17 cellular contexts compared by ENCODE assay signal in the genomic region with DNA sequence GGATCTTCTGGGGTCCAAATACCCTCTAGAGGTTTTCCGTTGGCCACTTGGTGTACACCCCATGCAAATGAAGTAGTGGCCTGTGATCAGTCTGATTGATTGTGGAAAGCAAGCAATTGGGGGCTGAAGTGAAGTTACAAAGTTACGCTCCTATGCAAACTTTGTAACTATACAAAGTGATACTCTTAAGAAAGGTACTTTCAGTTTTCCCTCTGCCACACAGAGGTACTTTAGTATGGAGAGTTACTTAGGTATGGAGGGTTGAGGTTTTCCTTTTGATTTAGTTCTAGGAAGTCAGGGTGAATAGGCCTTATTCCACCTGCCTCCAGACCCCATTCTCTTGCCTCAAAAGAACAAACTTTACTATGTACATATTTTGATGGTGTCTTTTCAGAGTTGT. TPM values are rescaled to one million over a fixed set of nuclear protein-coding genes. Genes with fewer than 3 reads are reported as not detected.
DNase-seq lines count a peak whose midpoint lies in the region; ATAC-seq and TF ChIP-seq lines count a peak whose summit lies in the region.
"Had no signal": no experiment of that assay in that cellular context is flagged by ENCODE, and none has a peak within 500 bp of the region (broad histone marks: within the 10 kb centered on the region; RNA-seq: fewer than 3 reads in every experiment).

No MANE protein-coding gene starts in this region.

- POLR2A ChIA-PET in activated CD4-positive, alpha-beta T cell treated with anti-CD3 and anti-CD28 coated beads, Interleukin-2, amount 10 ng/mL, durations not matched to agents 7 days and 5 days (lab: Charles Lee), result no interaction called here
- POLR2A ChIA-PET in activated B cell treated with CpG ODN at 0.5 μM for 24 hours (lab: Charles Lee), result no interaction called here

- H3K27ac ChIP-seq in foreskin keratinocyte, result no peak overlapping the region
- H3K27ac ChIP-seq: C4-2B, heart right ventricle had no signal

- H3K27ac Mint-ChIP-seq in activated CD4-positive, alpha-beta T cell treated with anti-CD3 and anti-CD28 coated beads, Interleukin-2, amount 10 ng/mL, durations not matched to agents 24 days and 14 days, result no peak overlapping the region
- H3K27ac Mint-ChIP-seq in activated CD4-positive, alpha-beta T cell treated with anti-CD3 and anti-CD28 coated beads, Interleukin-2, amount 10 ng/mL, durations not matched to agents 7 days and 5 days, result no peak overlapping the region
- H3K27ac Mint-ChIP-seq in activated B cell treated with CpG ODN at 0.5 μM for 24 hours (peak overlapping the region; percentile 16), natural killer cell (peak overlapping the region; percentile 50 to 66)
- H3K27ac Mint-ChIP-seq: GM23338 had no signal

- peaks cover 6% of the 10 kb centered on the region for H3K4me1 ChIP-seq in foreskin keratinocyte

- peak overlapping the region; percentile 32 for H3K4me3 Mint-ChIP-seq in activated CD4-positive, alpha-beta T cell treated with anti-CD3 and anti-CD28 coated beads, Interleukin-2, amount 10 ng/mL, durations not matched to agents 24 days and 14 days
- no peak overlapping the region for H3K4me3 Mint-ChIP-seq in activated CD4-positive, alpha-beta T cell treated with anti-CD3 and anti-CD28 coated beads, Interleukin-2, amount 10 ng/mL, durations not matched to agents 7 days and 5 days
- H3K4me3 Mint-ChIP-seq in activated B cell treated with CpG ODN at 0.5 μM for 24 hours (peak overlapping the region; percentile 19), natural killer cell (no peak overlapping the region)
- H3K4me3 Mint-ChIP-seq: GM23338 had no signal

- H3K27me3 ChIP-seq in foreskin keratinocyte, result no peaks in the 10 kb centered on the region
- H3K27me3 ChIP-seq: heart right ventricle had no signal

- CTCF ChIA-PET in activated CD4-positive, alpha-beta T cell treated with anti-CD3 and anti-CD28 coated beads, Interleukin-2, amount 10 ng/mL, durations not matched to agents 7 days and 5 days (lab: Charles Lee), result no interaction called here
- CTCF ChIA-PET in activated B cell treated with CpG ODN at 0.5 μM for 24 hours (lab: Charles Lee), result no interaction called here

- intact Hi-C loops in activated CD4-positive, alpha-beta T cell treated with anti-CD3 and anti-CD28 coated beads, Interleukin-2, amount 10 ng/mL, durations not matched to agents 24 days and 14 days (cut with micrococcal nuclease), result no loop called here
- intact Hi-C loops in activated B cell treated with CpG ODN at 0.5 μM for 24 hours (cut with micrococcal nuclease) (no loop called here), natural killer cell (cut with micrococcal nuclease) (no loop called here)

- H3K4me1 Mint-ChIP-seq in activated CD4-positive, alpha-beta T cell treated with anti-CD3 and anti-CD28 coated beads, Interleukin-2, amount 10 ng/mL, durations not matched to agents 24 days and 14 days, result peaks cover 26% of the 10 kb centered on the region
- peaks cover 28% of the 10 kb centered on the region for H3K4me1 Mint-ChIP-seq in activated CD4-positive, alpha-beta T cell treated with anti-CD3 and anti-CD28 coated beads, Interleukin-2, amount 10 ng/mL, durations not matched to agents 7 days and 5 days
- peaks cover 63% of the 10 kb centered on the region for H3K4me1 Mint-ChIP-seq in activated B cell treated with CpG ODN at 0.5 μM for 24 hours
- H3K4me1 Mint-ChIP-seq in natural killer cell, result peaks cover 41 to 48% of the 10 kb centered on the region in 2 donors

- peak; percentile 32 for ATAC-seq in GM21529 (IDR thresholded peaks at IDR 0.05; ENCODE audit: unreplicated experiment)
- ATAC-seq in activated B cell treated with CpG ODN at 0.5 μM for 24 hours (ENCODE audit: low read depth), result no peak
- no peak for ATAC-seq in natural killer cell
- ATAC-seq in foreskin keratinocyte, result no peak
- ATAC-seq: GM23338 had no signal

- TF ChIP-seq CTCF in activated B cell treated with CpG ODN at 0.5 μM for 24 hours (IDR thresholded peaks at IDR 0.05) (no peak), natural killer cell (IDR thresholded peaks at IDR 0.05) (no peak), foreskin keratinocyte (conservative IDR thresholded peaks at IDR 0.05) (no peak)

- no peak for DNase-seq in activated CD4-positive, alpha-beta T cell treated with anti-CD3 and anti-CD28 coated beads, Interleukin-2, amount 10 ng/mL, durations not matched to agents 24 days and 14 days
- no peak for DNase-seq in activated CD4-positive, alpha-beta T cell treated with anti-CD3 and anti-CD28 coated beads, Interleukin-2, amount 10 ng/mL, durations not matched to agents 7 days and 5 days
- DNase-seq in activated B cell treated with CpG ODN at 0.5 μM for 24 hours (no peak), natural killer cell (no peak), NCI-H1417 (lab: John Stamatoyannopoulos, UW) (no peak), foreskin keratinocyte (no peak), EL (no peak)
- DNase-seq: activated CD4-positive, alpha-beta T cell treated with anti-CD3 and anti-CD28 coated beads, Interleukin-2, amount 50 U/mL, for 48 hours; cerebellar nuclear complex; DMS79 treated with DMSO at 0.1 percent for 48 hours; effector memory CD4-positive, alpha-beta T cell; heart right ventricle; NCI-H146; NCI-H774 had no signal

- peaks cover 4% of the 10 kb centered on the region for H3K36me3 Mint-ChIP-seq in activated CD4-positive, alpha-beta T cell treated with anti-CD3 and anti-CD28 coated beads, Interleukin-2, amount 10 ng/mL, durations not matched to agents 24 days and 14 days (ENCODE audit: low read depth)
- peaks cover 5% of the 10 kb centered on the region for H3K36me3 Mint-ChIP-seq in activated CD4-positive, alpha-beta T cell treated with anti-CD3 and anti-CD28 coated beads, Interleukin-2, amount 10 ng/mL, durations not matched to agents 7 days and 5 days (ENCODE audit: low read depth)
- H3K36me3 Mint-ChIP-seq in activated B cell treated with CpG ODN at 0.5 μM for 24 hours (ENCODE audit: low read depth), result peaks cover 15% of the 10 kb centered on the region
- no peaks in the 10 kb centered on the region for H3K36me3 Mint-ChIP-seq in natural killer cell

- no peaks in the 10 kb centered on the region for H3K9me3 Mint-ChIP-seq in activated CD4-positive, alpha-beta T cell treated with anti-CD3 and anti-CD28 coated beads, Interleukin-2, amount 10 ng/mL, durations not matched to agents 24 days and 14 days
- H3K9me3 Mint-ChIP-seq in activated CD4-positive, alpha-beta T cell treated with anti-CD3 and anti-CD28 coated beads, Interleukin-2, amount 10 ng/mL, durations not matched to agents 7 days and 5 days, result no peaks in the 10 kb centered on the region
- H3K9me3 Mint-ChIP-seq in activated B cell treated with CpG ODN at 0.5 μM for 24 hours (no peaks in the 10 kb centered on the region), natural killer cell (no peaks in the 10 kb centered on the region)
- H3K9me3 Mint-ChIP-seq: GM23338 had no signal

- H3K27me3 Mint-ChIP-seq in activated CD4-positive, alpha-beta T cell treated with anti-CD3 and anti-CD28 coated beads, Interleukin-2, amount 10 ng/mL, durations not matched to agents 24 days and 14 days, result no peaks in the 10 kb centered on the region
- no peaks in the 10 kb centered on the region for H3K27me3 Mint-ChIP-seq in activated CD4-positive, alpha-beta T cell treated with anti-CD3 and anti-CD28 coated beads, Interleukin-2, amount 10 ng/mL, durations not matched to agents 7 days and 5 days
- no peaks in the 10 kb centered on the region for H3K27me3 Mint-ChIP-seq in activated B cell treated with CpG ODN at 0.5 μM for 24 hours
- no peaks in the 10 kb centered on the region for H3K27me3 Mint-ChIP-seq in natural killer cell (ENCODE audit: low read depth in 2 of 2)

RNA-seq across cellular contexts. Expression of a gene that starts 28.7 kb away (rescaled TPM):
- 101 and 103 TPM in 2 replicates for total RNA-seq in activated CD4-positive, alpha-beta T cell treated with anti-CD3 and anti-CD28 coated beads, Interleukin-2, amount 10 ng/mL, durations not matched to agents 24 days and 14 days
- total RNA-seq in activated CD4-positive, alpha-beta T cell treated with anti-CD3 and anti-CD28 coated beads, Interleukin-2, amount 10 ng/mL, durations not matched to agents 7 days and 5 days, result 100 to 1,000 TPM in 1 of 2 experiments, 10 to 100 TPM in 1; 89.5 to 107 TPM
- total RNA-seq in activated B cell treated with CpG ODN at 0.5 μM for 24 hours (84.0 and 86.6 TPM in 2 replicates), natural killer cell (10 to 100 TPM; 91.7 to 97.2 (median 92.4) TPM), foreskin keratinocyte (46.6 and 46.7 TPM in 2 replicates)
- 7.9 and 9.4 TPM in 2 replicates for polyA plus RNA-seq in foreskin keratinocyte

Comparison
In these comparisons a context has a peak if more than half of its experiments do, and no peak if none do; other contexts are left out.
1. H3K4me3 Mint-ChIP-seq: peak in activated CD4-positive, alpha-beta T cell treated with anti-CD3 and anti-CD28 coated beads, Interleukin-2, amount 10 ng/mL, durations not matched to agents 24 days and 14 days (single experiment) and activated B cell treated with CpG ODN at 0.5 μM for 24 hours (single experiment); none in activated CD4-positive, alpha-beta T cell treated with anti-CD3 and anti-CD28 coated beads, Interleukin-2, amount 10 ng/mL, durations not matched to agents 7 days and 5 days (single experiment) and natural killer cell (single experiment).
2. H3K27ac Mint-ChIP-seq: peak in activated B cell treated with CpG ODN at 0.5 μM for 24 hours (single experiment) and natural killer cell (2 of 2); none in activated CD4-positive, alpha-beta T cell treated with anti-CD3 and anti-CD28 coated beads, Interleukin-2, amount 10 ng/mL, durations not matched to agents 24 days and 14 days (single experiment) and activated CD4-positive, alpha-beta T cell treated with anti-CD3 and anti-CD28 coated beads, Interleukin-2, amount 10 ng/mL, durations not matched to agents 7 days and 5 days (single experiment).